In the genomic region with DNA sequence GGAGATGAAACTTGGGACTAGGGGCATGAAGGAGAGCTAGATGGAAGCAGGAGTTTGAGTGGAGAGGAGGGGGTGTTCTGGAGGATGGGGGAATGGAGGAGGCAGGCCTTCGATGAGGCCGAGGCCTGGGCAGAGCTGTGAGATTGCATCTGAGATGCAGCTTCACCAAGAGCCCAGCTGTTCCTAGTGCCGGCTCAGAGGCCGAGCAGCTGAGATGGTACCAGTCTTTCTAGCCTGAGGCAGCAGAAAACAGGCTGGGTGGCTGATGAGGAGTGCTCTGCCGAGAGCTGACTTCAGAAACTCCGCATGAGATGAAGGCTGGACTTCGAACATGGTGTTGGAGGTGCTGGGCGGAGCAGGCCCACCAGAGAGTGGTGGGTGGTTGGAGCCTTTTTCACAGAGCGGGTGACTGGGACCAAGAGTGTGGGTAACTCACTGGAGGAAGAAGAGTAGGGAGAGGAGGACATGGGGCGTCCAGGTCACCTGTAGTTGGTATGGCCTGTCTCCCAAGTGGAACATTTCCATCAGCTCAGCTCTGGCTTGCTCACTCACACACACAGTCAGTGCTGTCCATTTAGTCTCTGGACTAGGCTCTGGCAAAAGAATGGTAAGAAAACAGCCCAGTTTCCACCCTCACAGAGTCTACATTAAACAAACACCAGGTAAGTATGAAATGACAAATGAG, we compare ENCODE assay signal across 1 cellular context.
TF ChIP-seq lines count a peak whose summit lies in the region.

No MANE protein-coding gene starts in this region.

TF ChIP-seq in HepG2, 621 proteins besides CTCF, POLR2A, EP300 and RAD21 (continued from another document):
- TF ChIP-seq, protein P1, sequence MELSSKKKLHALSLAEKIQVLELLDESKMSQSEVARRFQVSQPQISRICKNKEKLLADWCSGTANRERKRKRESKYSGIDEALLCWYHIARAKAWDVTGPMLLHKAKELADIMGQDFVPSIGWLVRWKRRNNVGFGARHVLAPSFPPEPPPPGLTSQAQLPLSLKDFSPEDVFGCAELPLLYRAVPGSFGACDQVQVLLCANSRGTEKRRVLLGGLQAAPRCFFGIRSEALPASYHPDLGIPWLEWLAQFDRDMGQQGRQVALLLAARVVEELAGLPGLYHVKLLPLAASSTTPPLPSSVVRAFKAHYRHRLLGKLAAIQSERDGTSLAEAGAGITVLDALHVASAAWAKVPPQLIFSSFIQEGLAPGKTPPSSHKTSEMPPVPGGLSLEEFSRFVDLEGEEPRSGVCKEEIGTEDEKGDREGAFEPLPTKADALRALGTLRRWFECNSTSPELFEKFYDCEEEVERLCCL (CRISPR knock-in tag; IDR thresholded peaks at IDR 0.05; ENCODE audit: borderline replicate concordance), result no peak
- TF ChIP-seq ONECUT2 (CRISPR knock-in tag; IDR thresholded peaks at IDR 0.05), result no peak
- no peak for TF ChIP-seq NFE2 (CRISPR knock-in tag; IDR thresholded peaks at IDR 0.05)
- no peak for TF ChIP-seq NCOA2 (CRISPR knock-in tag; IDR thresholded peaks at IDR 0.05)
- TF ChIP-seq, protein P2, sequence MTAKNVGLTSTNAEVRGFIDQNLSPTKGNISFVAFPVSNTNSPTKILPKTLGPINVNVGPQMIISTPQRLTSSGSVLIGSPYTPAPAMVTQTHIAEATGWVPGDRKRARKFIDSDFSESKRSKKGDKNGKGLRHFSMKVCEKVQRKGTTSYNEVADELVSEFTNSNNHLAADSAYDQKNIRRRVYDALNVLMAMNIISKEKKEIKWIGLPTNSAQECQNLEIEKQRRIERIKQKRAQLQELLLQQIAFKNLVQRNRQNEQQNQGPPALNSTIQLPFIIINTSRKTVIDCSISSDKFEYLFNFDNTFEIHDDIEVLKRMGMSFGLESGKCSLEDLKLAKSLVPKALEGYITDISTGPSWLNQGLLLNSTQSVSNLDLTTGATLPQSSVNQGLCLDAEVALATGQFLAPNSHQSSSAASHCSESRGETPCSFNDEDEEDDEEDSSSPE (CRISPR knock-in tag; IDR thresholded peaks at IDR 0.05), result no peak
